27 cellular contexts compared by ENCODE assay signal in genomic region chr15:35349916-35350315, GRCh38.
"Had no signal": no experiment of that assay in that cellular context is flagged by ENCODE, and none has a peak within 500 bp of the region (broad histone marks: within the 10 kb centered on the region; RNA-seq: fewer than 3 reads in every experiment).

No MANE protein-coding gene starts in this region.

- H3K27me3 Mint-ChIP-seq: activated naive CD4-positive, alpha-beta T cell treated with anti-CD3 and anti-CD28 coated beads, Interleukin-2, amount 50 U/mL, for 24 hours; naive thymus-derived CD8-positive, alpha-beta T cell; type B pancreatic cell had no signal

- H3K27me3 ChIP-seq: brain microvascular endothelial cell, esophagus muscularis mucosa, heart left ventricle, neural progenitor cell, sigmoid colon, spleen, vagina had no signal

- ATAC-seq: activated CD8-positive, alpha-beta T cell treated with anti-CD3 and anti-CD28 coated beads, Interleukin-2, amount 10 ng/mL, durations not matched to agents 7 days and 5 days; heart left ventricle; left lobe of liver; naive thymus-derived CD8-positive, alpha-beta T cell had no signal

- H2AFZ ChIP-seq: neural progenitor cell had no signal

- H3K4me3 Mint-ChIP-seq: activated CD8-positive, alpha-beta T cell treated with anti-CD3 and anti-CD28 coated beads, Interleukin-2, amount 10 ng/mL, durations not matched to agents 7 days and 5 days; activated naive CD4-positive, alpha-beta T cell treated with anti-CD3 and anti-CD28 coated beads, Interleukin-2, amount 50 U/mL, for 24 hours; activated T-helper 1 cell treated with anti-CD3 and anti-CD28 coated beads, Interleukin-12 subunit alpha, Interleukin-12 subunit beta, Interleukin-2, Interleukin-4 antibody, amounts not matched to agents 30 ng/mL and 10 ng/mL and 1 ng/mL, durations not matched to agents 14 hours and 24 hours and 36 hours; naive thymus-derived CD8-positive, alpha-beta T cell; neural progenitor cell; type B pancreatic cell had no signal

- H3K9ac ChIP-seq: neural progenitor cell had no signal

- H3K4me1 ChIP-seq: esophagus muscularis mucosa, heart left ventricle, neural progenitor cell, sigmoid colon, spleen, vagina had no signal

- H3K4me1 Mint-ChIP-seq: activated naive CD4-positive, alpha-beta T cell treated with anti-CD3 and anti-CD28 coated beads, Interleukin-2, amount 50 U/mL, for 24 hours; naive thymus-derived CD8-positive, alpha-beta T cell; neural progenitor cell had no signal

- H3K27ac ChIP-seq: brain microvascular endothelial cell, esophagus muscularis mucosa, heart left ventricle, neural progenitor cell, sigmoid colon, spleen, thoracic aorta, vagina, WERI-Rb-1 had no signal

- H3K27ac Mint-ChIP-seq: activated CD8-positive, alpha-beta T cell treated with anti-CD3 and anti-CD28 coated beads, Interleukin-2, amount 10 ng/mL, durations not matched to agents 7 days and 5 days; activated naive CD4-positive, alpha-beta T cell treated with anti-CD3 and anti-CD28 coated beads, Interleukin-2, amount 50 U/mL, for 24 hours; activated T-helper 1 cell treated with anti-CD3 and anti-CD28 coated beads, Interleukin-12 subunit alpha, Interleukin-12 subunit beta, Interleukin-2, Interleukin-4 antibody, amounts not matched to agents 30 ng/mL and 10 ng/mL and 1 ng/mL, durations not matched to agents 14 hours and 24 hours and 36 hours; naive thymus-derived CD8-positive, alpha-beta T cell; neural progenitor cell; type B pancreatic cell had no signal

- H3K9me3 Mint-ChIP-seq: neural progenitor cell, type B pancreatic cell had no signal

- H3K36me3 Mint-ChIP-seq: activated naive CD4-positive, alpha-beta T cell treated with anti-CD3 and anti-CD28 coated beads, Interleukin-2, amount 50 U/mL, for 24 hours; neural progenitor cell; type B pancreatic cell had no signal

- H3K4me2 ChIP-seq: neural progenitor cell had no signal

- H3K9me3 ChIP-seq: sigmoid colon, thoracic aorta, vagina had no signal

- DNase-seq: activated CD4-positive, alpha-beta T cell treated with anti-CD3 and anti-CD28 coated beads, Interleukin-2, amount 50 U/mL, for 1 hour; activated CD4-positive, CD25-positive, alpha-beta regulatory T cell treated with anti-CD3 and anti-CD28 coated beads, Interleukin-2, amount 50 U/mL, for 72 hours; activated CD8-positive, alpha-beta T cell treated with anti-CD3 and anti-CD28 coated beads, Interleukin-2, amount 10 ng/mL, durations not matched to agents 7 days and 5 days; activated gamma-delta T cell; anterior cingulate cortex; brain microvascular endothelial cell; central memory CD4-positive, alpha-beta T cell; dermis blood vessel endothelial cell; effector CD8-positive, alpha-beta T cell; heart left ventricle; kidney; naive thymus-derived CD8-positive, alpha-beta T cell; posterior cingulate gyrus; sigmoid colon; spleen; stimulated activated CD4-positive, alpha-beta T cell treated with anti-CD3 and anti-CD28 coated beads, Interleukin-4, amount 100 ng/mL, for 1 hour; stimulated activated naive CD4-positive, alpha-beta T cell; WERI-Rb-1 had no signal

- H3K4me3 ChIP-seq: esophagus muscularis mucosa, heart left ventricle, lung, neural progenitor cell, sigmoid colon, spleen, thoracic aorta, vagina had no signal

- H3K36me3 ChIP-seq: brain microvascular endothelial cell, esophagus muscularis mucosa, heart left ventricle, neural progenitor cell, sigmoid colon, spleen, thoracic aorta, vagina, WERI-Rb-1 had no signal
